ENCODE assay signal across 12 cellular contexts in the genomic region with DNA sequence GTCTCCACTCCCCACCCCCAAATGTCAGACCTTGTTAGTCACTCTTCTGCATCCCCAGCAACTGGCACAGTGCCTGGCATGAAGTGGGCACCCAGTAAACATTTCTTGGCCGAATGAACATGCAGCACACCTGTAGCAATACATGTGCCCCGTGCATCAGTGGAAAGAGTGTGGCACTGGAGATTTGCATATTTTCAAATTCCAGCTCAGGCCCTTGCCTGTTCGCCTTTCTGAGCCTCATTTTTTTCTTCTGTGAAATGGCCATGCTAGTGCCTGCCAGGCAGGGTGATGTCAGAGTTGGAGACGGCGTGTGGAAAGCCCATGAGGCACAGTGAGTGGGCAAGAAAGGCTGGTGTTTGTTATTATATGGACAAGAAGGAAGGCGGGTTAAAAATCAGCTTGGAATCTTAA. TPM values are rescaled to one million over a fixed set of nuclear protein-coding genes. Genes with fewer than 3 reads are reported as not detected.
DNase-seq lines count a peak whose midpoint lies in the region; ATAC-seq, FAIRE-seq and TF ChIP-seq lines count a peak whose summit lies in the region.
"Had no signal": no experiment of that assay in that cellular context is flagged by ENCODE, and none has a peak within 500 bp of the region (broad histone marks: within the 10 kb centered on the region; RNA-seq: fewer than 3 reads in every experiment).

No MANE protein-coding gene starts in this region.

- ATAC-seq in heart right ventricle: no peak

- WGBS in heart right ventricle, 2 donors: 88 to 89% methylated on average over 6 of the region's 6 CpGs

- no peaks in the 10 kb centered on the region for H3K9me3 ChIP-seq in left ventricle myocardium inferior (replicated peaks)
- no peaks in the 10 kb centered on the region for H3K9me3 ChIP-seq in heart right ventricle
- no peaks in the 10 kb centered on the region for H3K9me3 ChIP-seq in colonic mucosa
- H3K9me3 ChIP-seq: upper lobe of right lung had no signal

- H3K27ac ChIP-seq in left ventricle myocardium inferior (replicated peaks): peak overlapping the region; percentile 77
- H3K27ac ChIP-seq in heart right ventricle: no peak overlapping the region
- no peak overlapping the region for H3K27ac ChIP-seq in colonic mucosa
- H3K27ac ChIP-seq: upper lobe of right lung had no signal

- no peaks in the 10 kb centered on the region for H3K27me3 ChIP-seq in left ventricle myocardium inferior (ENCODE audit: low read depth)
- no peaks in the 10 kb centered on the region for H3K27me3 ChIP-seq in heart right ventricle
- no peaks in the 10 kb centered on the region for H3K27me3 ChIP-seq in bronchial epithelial cell (ENCODE audit: control insufficient read depth, insufficient read depth, low read length)
- no peaks in the 10 kb centered on the region for H3K27me3 ChIP-seq in colonic mucosa
- H3K27me3 ChIP-seq: upper lobe of right lung had no signal

- intact Hi-C loops in left ventricle myocardium inferior (cut with micrococcal nuclease): no loop called here
- intact Hi-C loops in heart right ventricle (cut with DNase I): loop anchor here in 3 of 10 donors (5.0 kb wide), 1 partner anchor 37 kb away; a partner anchor contains a TSS
- intact Hi-C loops in colonic mucosa (cut with DNase I): no loop called here

- no peak for FAIRE-seq in bronchial epithelial cell (lab: Jason Lieb, UNC)

- H3K36me3 ChIP-seq in left ventricle myocardium inferior: peaks cover 33% of the 10 kb centered on the region
- H3K36me3 ChIP-seq in heart right ventricle: peaks cover 0 to 66% (median 0%) of the 10 kb centered on the region in 9 donors
- peaks cover 40% of the 10 kb centered on the region for H3K36me3 ChIP-seq in bronchial epithelial cell (ENCODE audit: control insufficient read depth, insufficient read depth, low read length)
- H3K36me3 ChIP-seq in colonic mucosa: no peaks in the 10 kb centered on the region

- TF ChIP-seq CTCF in left ventricle myocardium inferior (IDR thresholded peaks at IDR 0.05; ENCODE audit: borderline replicate concordance): no peak
- TF ChIP-seq CTCF in heart right ventricle (IDR thresholded peaks at IDR 0.05): no peak
- no peak for TF ChIP-seq CTCF in bronchial epithelial cell (IDR thresholded peaks at IDR 0.05; ENCODE audit: insufficient read depth, low read length, severe bottlenecking)
- TF ChIP-seq CTCF in colonic mucosa (IDR thresholded peaks at IDR 0.05): no peak

- H3K9ac ChIP-seq in colonic mucosa (ENCODE audit: low read depth in 2 of 2, low read length in 2 of 2): no peak overlapping the region

- DNase-seq in left ventricle myocardium inferior (no peak), heart right ventricle (no peak), NCI-H774 (lab: John Stamatoyannopoulos, UW) (peak; percentile 44), bronchial epithelial cell (ENCODE audit: low read depth) (peak; percentile 56), colonic mucosa (no peak), hippocampal formation (lab: John Stamatoyannopoulos, UW) (no peak), MV-4-11 (lab: John Stamatoyannopoulos, UW) (no peak), NCI-H2227 treated with DMSO at 0.1 percent for 48 hours (lab: John Stamatoyannopoulos, UW) (no peak)
- DNase-seq: activated CD8-positive, alpha-beta memory T cell treated with anti-CD3 and anti-CD28 coated beads, Interleukin-2, amount 50 U/mL, for 48 hours; AML-193; MM.1S; upper lobe of right lung had no signal

- H3K4me3 ChIP-seq in left ventricle myocardium inferior (no peak overlapping the region), heart right ventricle (no peak overlapping the region), bronchial epithelial cell (ENCODE audit: low read depth, low read length) (no peak overlapping the region), colonic mucosa (no peak overlapping the region)
- H3K4me3 ChIP-seq: upper lobe of right lung had no signal

- H3K4me1 ChIP-seq in left ventricle myocardium inferior (peaks cover 60% of the 10 kb centered on the region), heart right ventricle (peaks cover 9 to 45% (median 36%) of the 10 kb centered on the region in 9 donors), colonic mucosa (peaks cover 7% of the 10 kb centered on the region)

RNA-seq across cellular contexts. Expression of a gene that starts 38.7 kb away (rescaled TPM):
- total RNA-seq in left ventricle myocardium inferior (49.6 TPM), heart right ventricle (10 to 100 TPM; 25.8 to 66.7 (median 35.2) TPM), bronchial epithelial cell (48.7 and 84.9 TPM in 2 replicates), colonic mucosa (10 to 100 TPM; 36.2 to 41.6 TPM)
- polyA plus RNA-seq in heart right ventricle: 10 to 100 TPM; 18.5 to 70.4 TPM

Comparison
In these comparisons a context has a peak if more than half of its experiments do, and no peak if none do; other contexts are left out.
1. DNase-seq: peak in NCI-H774 (single experiment) and bronchial epithelial cell (single experiment); none in left ventricle myocardium inferior (single experiment), heart right ventricle (0 of 2), colonic mucosa (single experiment), hippocampal formation (0 of 2), MV-4-11 (single experiment) and NCI-H2227 treated with DMSO at 0.1 percent for 48 hours (single experiment).